Comparison of ENCODE assay signal across 1 cellular context in the genomic region with DNA sequence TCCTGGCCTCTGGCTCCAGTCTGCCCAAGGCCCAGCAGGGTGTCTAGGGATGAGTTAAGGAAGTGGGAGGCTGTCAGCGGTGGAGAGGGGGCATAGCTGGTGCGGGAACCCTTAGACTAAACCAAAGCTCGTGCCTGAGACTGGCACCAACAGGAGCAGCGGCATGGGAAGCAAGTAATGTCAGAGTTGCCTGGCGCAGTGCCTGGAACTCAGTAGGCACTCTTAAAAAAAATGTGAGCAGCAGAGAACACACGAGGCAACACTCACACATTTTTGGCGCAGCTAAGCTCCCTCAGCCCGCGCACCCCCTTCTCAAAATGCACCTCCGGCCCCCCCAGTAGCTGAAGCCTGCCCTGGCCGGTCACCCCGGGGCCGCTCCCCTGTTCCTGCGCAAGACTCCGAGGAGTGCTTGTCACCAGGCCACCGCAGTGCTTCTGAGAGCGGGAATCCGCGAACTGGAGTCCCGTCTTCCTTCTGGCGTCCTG.
TF ChIP-seq lines count a peak whose summit lies in the region.

No MANE protein-coding gene starts in this region.

TF ChIP-seq in H1, 55 proteins besides CTCF, POLR2A, EP300 and RAD21:
- no peak for TF ChIP-seq CHD7 (IDR thresholded peaks at IDR 0.05; ENCODE audit: insufficient replicate concordance, low read length)
- 0 out of 2 replicates have a peak, but pooled peaks have one; percentile 87 for TF ChIP-seq E2F6 (IDR thresholded peaks at IDR 0.05)
